Comparison of ENCODE assay signal across 8 cellular contexts in the genomic region with DNA sequence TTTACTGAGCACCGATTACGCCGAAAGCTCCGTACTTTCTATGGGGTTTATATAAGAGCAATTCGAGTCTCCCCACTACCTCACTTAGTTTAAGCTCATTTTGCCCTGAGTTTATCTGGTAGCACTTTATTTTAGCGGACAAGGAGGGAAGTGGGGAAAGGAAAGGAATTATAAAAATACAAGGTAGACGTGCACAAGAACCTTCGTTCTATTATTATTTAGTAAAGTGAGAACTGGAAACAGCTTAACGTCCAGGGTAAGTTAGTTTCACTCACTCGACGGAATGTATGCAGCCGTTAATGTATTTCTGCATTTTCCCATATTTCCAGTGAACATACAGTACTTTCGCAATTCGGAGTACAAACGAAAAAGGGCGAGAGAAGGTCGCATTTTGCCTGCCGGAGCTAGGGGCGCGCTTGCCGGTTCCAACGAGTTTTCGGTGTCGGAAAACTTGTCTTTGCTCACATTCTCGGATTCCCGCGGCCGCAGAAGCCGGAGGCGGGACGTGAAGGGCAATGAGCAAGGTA. TPM values are rescaled to one million over a fixed set of nuclear protein-coding genes. Genes with fewer than 3 reads are reported as not detected.
DNase-seq lines count a peak whose midpoint lies in the region; ATAC-seq and TF ChIP-seq lines count a peak whose summit lies in the region.

No MANE protein-coding gene starts in this region.

- intact Hi-C loops in sigmoid colon (cut with DNase I) = loop anchor here (5.0 to 10.0 kb wide), 3 partner anchors 451 to 613 kb away; a partner anchor contains a TSS

- CTCF ChIA-PET in SK-N-SH (lab: Yijun Ruan, JAX) = interaction anchor here (0.7 to 1.4 kb wide), 7 partner anchors 9 to 598 kb away, joined by 3 to 5 read pairs (median 3); no protein-coding TSS in a partner anchor

- no peak for ATAC-seq in SK-N-SH treated with all-trans-retinoic acid at 6 μM for 48 hours

- POLR2A ChIA-PET in SK-N-SH (lab: Yijun Ruan, JAX) = interaction anchor here (0.9 to 2.7 kb wide), 4 partner anchors 29 to 145 kb away, joined by 3 to 13 read pairs (median 4); no protein-coding TSS in a partner anchor

- peak overlapping the region; percentile 82 for H2AFZ ChIP-seq in SK-N-SH (ENCODE audit: low read depth)
- H2AFZ ChIP-seq in fibroblast of lung (ENCODE audit: low read length) = peak overlapping the region; percentile 91

- no peaks in the 10 kb centered on the region for H3K9me2 ChIP-seq in SK-N-SH

- 2% methylated on average over 25 of the region's 31 CpGs for WGBS in SK-N-SH (ENCODE audit: low lambda C conversion rate)
- 1% methylated on average over 31 of the region's 31 CpGs for WGBS in sigmoid colon, 2 donors

- H3K27ac ChIP-seq in SK-N-SH (ENCODE audit: low read depth in 2 of 2, low read length in 1 of 2) = peak overlapping the region; percentile 96 to 99
- peak overlapping the region; percentile 96 for H3K27ac ChIP-seq in SJSA1
- peak overlapping the region; percentile 92 for H3K27ac ChIP-seq in fibroblast of lung (ENCODE audit: insufficient read depth, low read length)
- H3K27ac ChIP-seq in sigmoid colon = peak overlapping the region; percentile 92 to 99 (median 96)

- peaks cover 29% of the 10 kb centered on the region for H4K20me1 ChIP-seq in SK-N-SH (ENCODE audit: insufficient read depth)
- peaks cover 5% of the 10 kb centered on the region for H4K20me1 ChIP-seq in fibroblast of lung (ENCODE audit: control insufficient read depth, extremely low read depth, insufficient read depth, low read length)

- no peak for TF ChIP-seq RAD21 in SK-N-SH (IDR thresholded peaks at IDR 0.05; ENCODE audit: low read length)

- H3K9me3 ChIP-seq in SK-N-SH (no peaks in the 10 kb centered on the region), SJSA1 (replicated peaks) (no peaks in the 10 kb centered on the region), fibroblast of lung (ENCODE audit: control insufficient read depth, insufficient read depth, low read depth, low read length) (no peaks in the 10 kb centered on the region), sigmoid colon (no peaks in the 10 kb centered on the region)

- peaks cover 3% of the 10 kb centered on the region for H3F3A ChIP-seq in SK-N-SH (replicated peaks; ENCODE audit: insufficient read depth)

- peak overlapping the region; percentile 79 to 95 for H3K4me3 ChIP-seq in SK-N-SH (ENCODE audit: low read depth in 2 of 2, low read length in 1 of 2)
- peak overlapping the region; percentile 78 for H3K4me3 ChIP-seq in SJSA1
- H3K4me3 ChIP-seq in fibroblast of lung (replicated peaks in 1 of 4; ENCODE audit: control extremely low read depth in 1 of 4, insufficient read depth in 1 of 4, low read depth in 3 of 4, low read length in 4 of 4) = peak overlapping the region; percentile 63 to 89 (median 79)
- H3K4me3 ChIP-seq in sigmoid colon = peak overlapping the region; percentile 75 to 95 (median 90)

- peak; percentile 48 for TF ChIP-seq CTCF in SK-N-SH (IDR thresholded peaks at IDR 0.05)
- TF ChIP-seq CTCF in fibroblast of lung (conservative IDR thresholded peaks at IDR 0.05 in 1 of 2, IDR thresholded peaks at IDR 0.05 in 1 of 2; ENCODE audit: low read depth in 1 of 2, low read length in 2 of 2) = peak; percentile 27 to 44
- TF ChIP-seq CTCF in sigmoid colon (IDR thresholded peaks at IDR 0.05) = no peak

- peaks cover 3 to 10% of the 10 kb centered on the region in 2 experiments; a peak in 1 of 4 replicates for H3K4me1 ChIP-seq in SK-N-SH (ENCODE audit: control insufficient read depth in 1 of 2, insufficient read depth in 2 of 2, low read depth in 1 of 2, low read length in 1 of 2)
- H3K4me1 ChIP-seq in SJSA1 (replicated peaks) = 0 out of 2 replicates have a peak, but pooled peaks cover 10% of the 10 kb centered on the region
- H3K4me1 ChIP-seq in fibroblast of lung (ENCODE audit: control insufficient read depth, extremely low read depth, insufficient read depth, low read length) = peaks cover 1% of the 10 kb centered on the region
- H3K4me1 ChIP-seq in sigmoid colon = peaks cover 0 to 35% (median 28%) of the 10 kb centered on the region in 4 donors

- TF ChIP-seq POLR2A in sigmoid colon (IDR thresholded peaks at IDR 0.05) = no peak

- peak overlapping the region; percentile 77 for H3K9ac ChIP-seq in SK-N-SH
- H3K9ac ChIP-seq in fibroblast of lung (ENCODE audit: insufficient read depth, low read length) = peak overlapping the region; percentile 90

- H3K36me3 ChIP-seq in SK-N-SH (replicated peaks in 1 of 2; ENCODE audit: control insufficient read depth in 1 of 2, insufficient read depth in 2 of 2, low read length in 1 of 2) (no peaks in the 10 kb centered on the region), SJSA1 (peaks cover 18% of the 10 kb centered on the region), fibroblast of lung (ENCODE audit: control insufficient read depth, insufficient read depth, low read length) (no peaks in the 10 kb centered on the region), sigmoid colon (no peaks in the 10 kb centered on the region)

- peak overlapping the region; percentile 81 for H3K4me2 ChIP-seq in SK-N-SH
- peak overlapping the region; percentile 76 for H3K4me2 ChIP-seq in fibroblast of lung (ENCODE audit: extremely low read depth, insufficient read depth, low read length)

- no peak for TF ChIP-seq EP300 in SK-N-SH (IDR thresholded peaks at IDR 0.05; ENCODE audit: borderline replicate concordance in 1 of 2, low read depth in 1 of 2, low read length in 1 of 2)
- no peak for TF ChIP-seq EP300 in sigmoid colon (IDR thresholded peaks at IDR 0.05)

- DNase-seq in SK-N-SH (no peak), SJSA1 (ENCODE audit: low read depth in 1 of 2, low spot score in 2 of 2) (no peak), fibroblast of lung (ENCODE audit: low read depth in 2 of 2) (peak in 1 of 2 donors; percentile 13), sigmoid colon (no peak), mesenteric fat pad (ENCODE audit: low spot score) (no peak), D341Med (ENCODE audit: low spot score) (no peak), hypothalamus (lab: John Stamatoyannopoulos, UW) (no peak)

- no peaks in the 10 kb centered on the region for H3K27me3 ChIP-seq in SK-N-SH (ENCODE audit: insufficient read depth)
- H3K27me3 ChIP-seq in SJSA1 (replicated peaks) = no peaks in the 10 kb centered on the region
- no peaks in the 10 kb centered on the region for H3K27me3 ChIP-seq in fibroblast of lung (ENCODE audit: control insufficient read depth, insufficient read depth, low read length)
- H3K27me3 ChIP-seq in sigmoid colon = no peaks in the 10 kb centered on the region

- H3K79me2 ChIP-seq in SK-N-SH (ENCODE audit: insufficient read depth) (peaks cover 39% of the 10 kb centered on the region), fibroblast of lung (ENCODE audit: control insufficient read depth, insufficient read depth, low read length) (peaks cover 36% of the 10 kb centered on the region)

TF ChIP-seq in SK-N-SH, 30 proteins besides CTCF, POLR2A, EP300 and RAD21:
- TF ChIP-seq SMC3 (IDR thresholded peaks at IDR 0.05; ENCODE audit: low read depth, low read length) = 0 out of 2 replicates have a peak, but pooled peaks have one; percentile 9
- TF ChIP-seq POLR2AphosphoS5 (IDR thresholded peaks at IDR 0.05; ENCODE audit: low read depth, low read length) = no peak

TF ChIP-seq in SK-N-SH treated with all-trans-retinoic acid at 6 μM for 48 hours, 23 proteins besides CTCF, POLR2A, EP300 and RAD21 (continues in another document):
- TF ChIP-seq ARNTL (CRISPR knock-in tag; IDR thresholded peaks at IDR 0.05; ENCODE audit: borderline replicate concordance, low read depth) = no peak
- TF ChIP-seq, protein P1, sequence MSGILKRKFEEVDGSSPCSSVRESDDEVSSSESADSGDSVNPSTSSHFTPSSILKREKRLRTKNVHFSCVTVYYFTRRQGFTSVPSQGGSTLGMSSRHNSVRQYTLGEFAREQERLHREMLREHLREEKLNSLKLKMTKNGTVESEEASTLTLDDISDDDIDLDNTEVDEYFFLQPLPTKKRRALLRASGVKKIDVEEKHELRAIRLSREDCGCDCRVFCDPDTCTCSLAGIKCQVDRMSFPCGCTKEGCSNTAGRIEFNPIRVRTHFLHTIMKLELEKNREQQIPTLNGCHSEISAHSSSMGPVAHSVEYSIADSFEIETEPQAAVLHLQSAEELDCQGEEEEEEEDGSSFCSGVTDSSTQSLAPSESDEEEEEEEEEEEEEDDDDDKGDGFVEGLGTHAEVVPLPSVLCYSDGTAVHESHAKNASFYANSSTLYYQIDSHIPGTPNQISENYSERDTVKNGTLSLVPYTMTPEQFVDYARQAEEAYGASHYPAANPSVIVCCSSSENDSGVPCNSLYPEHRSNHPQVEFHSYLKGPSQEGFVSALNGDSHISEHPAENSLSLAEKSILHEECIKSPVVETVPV (CRISPR knock-in tag; IDR thresholded peaks at IDR 0.05) = no peak
- TF ChIP-seq, protein P2, sequence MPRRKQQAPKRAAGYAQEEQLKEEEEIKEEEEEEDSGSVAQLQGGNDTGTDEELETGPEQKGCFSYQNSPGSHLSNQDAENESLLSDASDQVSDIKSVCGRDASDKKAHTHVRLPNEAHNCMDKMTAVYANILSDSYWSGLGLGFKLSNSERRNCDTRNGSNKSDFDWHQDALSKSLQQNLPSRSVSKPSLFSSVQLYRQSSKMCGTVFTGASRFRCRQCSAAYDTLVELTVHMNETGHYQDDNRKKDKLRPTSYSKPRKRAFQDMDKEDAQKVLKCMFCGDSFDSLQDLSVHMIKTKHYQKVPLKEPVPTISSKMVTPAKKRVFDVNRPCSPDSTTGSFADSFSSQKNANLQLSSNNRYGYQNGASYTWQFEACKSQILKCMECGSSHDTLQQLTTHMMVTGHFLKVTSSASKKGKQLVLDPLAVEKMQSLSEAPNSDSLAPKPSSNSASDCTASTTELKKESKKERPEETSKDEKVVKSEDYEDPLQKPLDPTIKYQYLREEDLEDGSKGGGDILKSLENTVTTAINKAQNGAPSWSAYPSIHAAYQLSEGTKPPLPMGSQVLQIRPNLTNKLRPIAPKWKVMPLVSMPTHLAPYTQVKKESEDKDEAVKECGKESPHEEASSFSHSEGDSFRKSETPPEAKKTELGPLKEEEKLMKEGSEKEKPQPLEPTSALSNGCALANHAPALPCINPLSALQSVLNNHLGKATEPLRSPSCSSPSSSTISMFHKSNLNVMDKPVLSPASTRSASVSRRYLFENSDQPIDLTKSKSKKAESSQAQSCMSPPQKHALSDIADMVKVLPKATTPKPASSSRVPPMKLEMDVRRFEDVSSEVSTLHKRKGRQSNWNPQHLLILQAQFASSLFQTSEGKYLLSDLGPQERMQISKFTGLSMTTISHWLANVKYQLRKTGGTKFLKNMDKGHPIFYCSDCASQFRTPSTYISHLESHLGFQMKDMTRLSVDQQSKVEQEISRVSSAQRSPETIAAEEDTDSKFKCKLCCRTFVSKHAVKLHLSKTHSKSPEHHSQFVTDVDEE (CRISPR knock-in tag; IDR thresholded peaks at IDR 0.05) = no peak

RNA-seq across cellular contexts. Expression of a gene that starts 1.2 kb away (rescaled TPM):
- polyA plus RNA-seq in SK-N-SH (2012; rRNA removed) (27.9 and 40.5 TPM in 2 replicates), fibroblast of lung (120 and 145 TPM in 2 replicates), sigmoid colon (10 to 100 TPM; 10.8 to 64.1 (median 16.2) TPM)
- 46.2 and 51.8 TPM in 2 replicates for polyA plus RNA-seq in SK-N-SH (2012; cell fraction: cytosol; rRNA removed)
- polyA plus RNA-seq in SK-N-SH (2012; cell fraction: nucleus; rRNA removed) = 17.0 and 36.9 TPM in 2 replicates
- 125 and 172 TPM in 2 replicates for total RNA-seq in SJSA1 (2014; rRNA removed; shearing (Covaris generic))
- total RNA-seq in fibroblast of lung (192 and 259 TPM in 2 replicates), sigmoid colon (100 to 1,000 TPM in 1 of 4 donors, 10 to 100 TPM in 3; 58.9 to 107 (median 72.6) TPM), mesenteric fat pad (80.7 TPM)
- polyA plus RNA-seq in fibroblast of lung (2012) = 83.1 and 89.7 TPM in 2 replicates
- 26.4 and 31.3 TPM in 2 replicates for polyA minus RNA-seq in fibroblast of lung (ENCODE audit: low replicate concordance)

Comparison
In these comparisons a context has a peak if more than half of its experiments do, and no peak if none do; other contexts are left out.
1. CTCF ChIP-seq: peak in SK-N-SH (single experiment) and fibroblast of lung (2 of 2); none in sigmoid colon (0 of 4).
2. Peak in every context shown above with its lines, with median percentiles within 50 percentile points of each other: H3K27ac ChIP-seq and H3K4me3 ChIP-seq.